Comparison of ENCODE assay signal across 8 cellular contexts in the genomic region with DNA sequence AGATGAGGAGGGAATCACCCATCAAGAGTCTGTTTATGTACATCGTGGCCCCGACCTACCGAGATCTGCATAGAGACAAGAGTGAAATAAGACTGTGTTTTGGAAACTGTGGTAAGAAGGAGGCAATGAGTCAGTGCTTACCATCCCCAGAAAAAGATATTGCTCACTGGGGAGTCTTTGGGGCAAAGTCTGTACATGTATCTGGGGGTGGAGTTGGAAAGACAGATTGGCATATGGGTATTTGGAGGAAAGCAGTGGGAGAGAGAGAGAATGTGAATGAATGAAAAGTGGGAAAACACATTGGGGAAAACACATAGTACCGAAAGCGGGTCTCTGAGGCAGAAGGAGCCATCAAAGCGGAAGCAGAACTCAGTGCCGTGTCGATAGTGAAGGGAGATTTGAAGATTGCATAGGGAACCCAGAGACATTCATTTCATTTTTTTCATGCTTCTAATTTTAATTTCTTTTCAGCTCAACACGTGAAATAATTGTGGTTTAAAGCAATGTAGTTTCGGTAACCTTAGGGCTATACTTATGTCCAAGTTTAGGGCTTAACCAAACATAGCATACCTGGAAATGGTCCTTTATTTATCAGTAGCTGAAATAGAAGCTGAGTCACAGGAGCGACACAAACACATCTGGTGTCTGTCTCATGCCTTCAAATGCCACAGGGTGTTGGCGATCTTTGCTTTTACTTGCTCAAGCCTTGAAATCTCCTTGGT.
DNase-seq lines count a peak whose midpoint lies in the region; ATAC-seq, FAIRE-seq and TF ChIP-seq lines count a peak whose summit lies in the region.

No MANE protein-coding gene starts in this region.

- H3K36me3 Mint-ChIP-seq in activated naive CD4-positive, alpha-beta T cell treated with anti-CD3 and anti-CD28 coated beads for 36 hours (ENCODE audit: low read depth) = no peaks in the 10 kb centered on the region
- H3K36me3 Mint-ChIP-seq in natural killer cell = no peaks in the 10 kb centered on the region

- no peak for TF ChIP-seq CTCF in natural killer cell (IDR thresholded peaks at IDR 0.05)

- H3K27me3 Mint-ChIP-seq in activated naive CD4-positive, alpha-beta T cell treated with anti-CD3 and anti-CD28 coated beads for 36 hours (ENCODE audit: low read depth) = peaks cover 5% of the 10 kb centered on the region
- H3K27me3 Mint-ChIP-seq in natural killer cell (ENCODE audit: low read depth in 2 of 2) = peaks cover 9 to 14% of the 10 kb centered on the region in 2 donors

- no peak for DNase-seq in GM18507 (ENCODE audit: extremely low spot score, insufficient read length, low read depth)
- peak; percentile 5 for DNase-seq in OCI-M1 (lab: John Stamatoyannopoulos, UW)
- peak; percentile 83 for DNase-seq in activated naive CD4-positive, alpha-beta T cell treated with anti-CD3 and anti-CD28 coated beads for 36 hours
- no peak for DNase-seq in natural killer cell
- no peak for DNase-seq in ureter (ENCODE audit: low spot score)
- DNase-seq in amniotic stem cell (lab: John Stamatoyannopoulos, UW) = no peak
- no peak for DNase-seq in NCI-H1694 (lab: John Stamatoyannopoulos, UW)

- peaks cover 3% of the 10 kb centered on the region for H3K9me3 Mint-ChIP-seq in activated naive CD4-positive, alpha-beta T cell treated with anti-CD3 and anti-CD28 coated beads for 36 hours
- H3K9me3 Mint-ChIP-seq in natural killer cell = no peaks in the 10 kb centered on the region

- CTCF ChIA-PET in activated naive CD4-positive, alpha-beta T cell treated with anti-CD3 and anti-CD28 coated beads for 36 hours (lab: Charles Lee) = interaction anchor here (0.6 to 1.6 kb wide), 10 partner anchors 10 to 122 kb away, joined by 3 to 6 read pairs (median 4); no protein-coding TSS in a partner anchor

- peaks cover 60% of the 10 kb centered on the region for H3K4me1 Mint-ChIP-seq in activated naive CD4-positive, alpha-beta T cell treated with anti-CD3 and anti-CD28 coated beads for 36 hours (ENCODE audit: low read depth)
- H3K4me1 Mint-ChIP-seq in natural killer cell = peaks cover 18 to 23% of the 10 kb centered on the region in 2 donors

- ATAC-seq in HG02798 (IDR thresholded peaks at IDR 0.05; ENCODE audit: poor library complexity, unreplicated experiment) (peak; percentile 78), natural killer cell (peak; percentile 66 to 72 (median 68))

- peak; percentile 85 for FAIRE-seq in GM18507 (lab: Jason Lieb, UNC)

- peak overlapping the region; percentile 76 for H3K4me3 Mint-ChIP-seq in activated naive CD4-positive, alpha-beta T cell treated with anti-CD3 and anti-CD28 coated beads for 36 hours
- H3K4me3 Mint-ChIP-seq in natural killer cell = no peak overlapping the region

- intact Hi-C loops in activated naive CD4-positive, alpha-beta T cell treated with anti-CD3 and anti-CD28 coated beads for 36 hours (cut with micrococcal nuclease) = loop anchor here (1.0 to 5.0 kb wide), 13 partner anchors 10 to 388 kb away; partner anchors contain the start of genes APIP and PDHX
- intact Hi-C loops in natural killer cell (cut with micrococcal nuclease) = no loop called here

- peak overlapping the region; percentile 94 for H3K27ac Mint-ChIP-seq in activated naive CD4-positive, alpha-beta T cell treated with anti-CD3 and anti-CD28 coated beads for 36 hours
- peak overlapping the region; percentile 43 to 83 for H3K27ac Mint-ChIP-seq in natural killer cell

Comparison
In these comparisons a context has a peak if more than half of its experiments do, and no peak if none do; other contexts are left out.
1. DNase-seq: peak in OCI-M1 (single experiment) and activated naive CD4-positive, alpha-beta T cell treated with anti-CD3 and anti-CD28 coated beads for 36 hours (single experiment); none in GM18507 (single experiment), natural killer cell (single experiment), ureter (single experiment), amniotic stem cell (single experiment) and NCI-H1694 (single experiment).